In genomic region chr10:21989453-21990154, GRCh38 we compare ENCODE assay signal across 8 cellular contexts. TPM values are rescaled to one million over a fixed set of nuclear protein-coding genes. Genes with fewer than 3 reads are reported as not detected.
DNase-seq lines count a peak whose midpoint lies in the region; ATAC-seq and TF ChIP-seq lines count a peak whose summit lies in the region.

No MANE protein-coding gene starts in this region.

- H3K27me3 Mint-ChIP-seq in activated T-helper 2 cell treated with anti-CD3 and anti-CD28 coated beads, Interferon-gamma antibody, Interleukin-2, Interleukin-4, amounts not matched to agents 10 μg/mL and 5 μg/mL and 100 μg/mL, durations not matched to agents 14 hours and 24 hours and 36 hours (ENCODE audit: low read depth) = no peaks in the 10 kb centered on the region
- H3K27me3 Mint-ChIP-seq in glutamatergic neuron (ENCODE audit: unreplicated experiment) = no peaks in the 10 kb centered on the region

- H3K36me3 Mint-ChIP-seq in activated T-helper 2 cell treated with anti-CD3 and anti-CD28 coated beads, Interferon-gamma antibody, Interleukin-2, Interleukin-4, amounts not matched to agents 10 μg/mL and 5 μg/mL and 100 μg/mL, durations not matched to agents 14 hours and 24 hours and 36 hours (ENCODE audit: low read depth) = peaks cover 3% of the 10 kb centered on the region
- no peaks in the 10 kb centered on the region for H3K36me3 Mint-ChIP-seq in glutamatergic neuron (ENCODE audit: unreplicated experiment)

- ATAC-seq in GM19372 (IDR thresholded peaks at IDR 0.05; ENCODE audit: low read depth, unreplicated experiment) (peak; percentile 90), HG03280 (IDR thresholded peaks at IDR 0.05; ENCODE audit: unreplicated experiment) (peak; percentile 83)

- H3K4me1 Mint-ChIP-seq in activated T-helper 2 cell treated with anti-CD3 and anti-CD28 coated beads, Interferon-gamma antibody, Interleukin-2, Interleukin-4, amounts not matched to agents 10 μg/mL and 5 μg/mL and 100 μg/mL, durations not matched to agents 14 hours and 24 hours and 36 hours (ENCODE audit: low read depth) = peaks cover 7% of the 10 kb centered on the region
- H3K4me1 Mint-ChIP-seq in glutamatergic neuron (ENCODE audit: low read depth, unreplicated experiment) = no peaks in the 10 kb centered on the region

- intact Hi-C loops in activated T-helper 2 cell treated with anti-CD3 and anti-CD28 coated beads, Interferon-gamma antibody, Interleukin-2, Interleukin-4, amounts not matched to agents 10 μg/mL and 5 μg/mL and 100 μg/mL, durations not matched to agents 14 hours and 24 hours and 36 hours (cut with micrococcal nuclease) = no loop called here
- intact Hi-C loops in posterior vena cava (cut with DNase I) = loop anchor here in 1 of 2 donors (10.0 kb wide), 1 partner anchor 595 kb away; no protein-coding TSS in a partner anchor

- no peaks in the 10 kb centered on the region for H3K9me3 Mint-ChIP-seq in activated T-helper 2 cell treated with anti-CD3 and anti-CD28 coated beads, Interferon-gamma antibody, Interleukin-2, Interleukin-4, amounts not matched to agents 10 μg/mL and 5 μg/mL and 100 μg/mL, durations not matched to agents 14 hours and 24 hours and 36 hours
- H3K9me3 Mint-ChIP-seq in glutamatergic neuron (ENCODE audit: unreplicated experiment) = peaks cover 2% of the 10 kb centered on the region

- TF ChIP-seq CTCF in glutamatergic neuron (IDR thresholded peaks at IDR 0.05; ENCODE audit: partially characterized antibody, unreplicated experiment) = peak; percentile 21

- DNase-seq in DMS53 (lab: John Stamatoyannopoulos, UW) = peak; percentile 90
- peak; percentile 36 for DNase-seq in NCI-H510A (lab: John Stamatoyannopoulos, UW)
- no peak for DNase-seq in activated T-helper 2 cell treated with anti-CD3 and anti-CD28 coated beads, Interferon-gamma antibody, Interleukin-2, Interleukin-4, amounts not matched to agents 10 μg/mL and 5 μg/mL and 100 μg/mL, durations not matched to agents 14 hours and 24 hours and 36 hours (ENCODE audit: low spot score)
- DNase-seq in glutamatergic neuron = peak; percentile 33
- DNase-seq in posterior vena cava (ENCODE audit: low spot score) = peak; percentile 82
- no peak for DNase-seq in effector CD8-positive, alpha-beta T cell (lab: John Stamatoyannopoulos, UW)

- H3K27ac Mint-ChIP-seq in activated T-helper 2 cell treated with anti-CD3 and anti-CD28 coated beads, Interferon-gamma antibody, Interleukin-2, Interleukin-4, amounts not matched to agents 10 μg/mL and 5 μg/mL and 100 μg/mL, durations not matched to agents 14 hours and 24 hours and 36 hours = peak overlapping the region; percentile 16
- no peak overlapping the region for H3K27ac Mint-ChIP-seq in glutamatergic neuron (ENCODE audit: unreplicated experiment)

- no peak overlapping the region for H3K4me3 Mint-ChIP-seq in activated T-helper 2 cell treated with anti-CD3 and anti-CD28 coated beads, Interferon-gamma antibody, Interleukin-2, Interleukin-4, amounts not matched to agents 10 μg/mL and 5 μg/mL and 100 μg/mL, durations not matched to agents 14 hours and 24 hours and 36 hours (ENCODE audit: low read depth)
- no peak overlapping the region for H3K4me3 Mint-ChIP-seq in glutamatergic neuron (ENCODE audit: unreplicated experiment)

RNA-seq across cellular contexts. Expression of gene DNAJC1, which starts 13.9 kb away (rescaled TPM):
- 24.0 and 24.5 TPM in 2 replicates for total RNA-seq in activated T-helper 2 cell treated with anti-CD3 and anti-CD28 coated beads, Interferon-gamma antibody, Interleukin-2, Interleukin-4, amounts not matched to agents 10 μg/mL and 5 μg/mL and 100 μg/mL, durations not matched to agents 14 hours and 24 hours and 36 hours
- total RNA-seq in glutamatergic neuron (ENCODE audit: unreplicated experiment) = 4.3 TPM
- 10 to 100 TPM; 24.4 to 26.4 TPM for total RNA-seq in posterior vena cava

Comparison
In these comparisons a context has a peak if more than half of its experiments do, and no peak if none do; other contexts are left out.
1. DNase-seq: peak in DMS53 (single experiment), NCI-H510A (single experiment), glutamatergic neuron (single experiment) and posterior vena cava (single experiment); none in activated T-helper 2 cell treated with anti-CD3 and anti-CD28 coated beads, Interferon-gamma antibody, Interleukin-2, Interleukin-4, amounts not matched to agents 10 μg/mL and 5 μg/mL and 100 μg/mL, durations not matched to agents 14 hours and 24 hours and 36 hours (single experiment) and effector CD8-positive, alpha-beta T cell (single experiment).